ENCODE assay signal across 8 cellular contexts in genomic region chr1:19704247-19705113, GRCh38. TPM values are rescaled to one million over a fixed set of nuclear protein-coding genes. Genes with fewer than 3 reads are reported as not detected.
DNase-seq lines count a peak whose midpoint lies in the region; ATAC-seq, FAIRE-seq and TF ChIP-seq lines count a peak whose summit lies in the region.

No MANE protein-coding gene starts in this region.

- peak; percentile 82 for FAIRE-seq in G401.6 (lab: Jason Lieb, UNC)

- H3K27me3 ChIP-seq in body of pancreas: no peaks in the 10 kb centered on the region

- TF ChIP-seq CTCF in body of pancreas (IDR thresholded peaks at IDR 0.05): peak; percentile 69 to 94 (median 77)

- H3K4me3 ChIP-seq in body of pancreas: no peak overlapping the region
- H3K4me3 ChIP-seq in skeletal muscle cell (ENCODE audit: low read depth, low read length): peak overlapping the region; percentile 14

- peak; percentile 54 for DNase-seq in LHCN-M2 (ENCODE audit: low read depth)
- peak; percentile 16 for DNase-seq in T-helper 22 cell (ENCODE audit: low read depth)
- DNase-seq in body of pancreas: peak; percentile 61 to 73 (median 70)
- peak; percentile 60 for DNase-seq in iPS DF 4.7 (ENCODE audit: extremely low read depth, low spot score)
- DNase-seq in skeletal muscle cell (ENCODE audit: low read depth): peak; percentile 25

- H3K36me3 ChIP-seq in body of pancreas (replicated peaks in 1 of 2; ENCODE audit: insufficient read depth in 1 of 2, low read depth in 2 of 2): no peaks in the 10 kb centered on the region

- 17 to 33% methylated on average over 10 to 19 of the region's 19 CpGs for WGBS in body of pancreas, 2 donors

- intact Hi-C loops in body of pancreas (cut with DNase I): no loop called here

- TF ChIP-seq POLR2A in body of pancreas (IDR thresholded peaks at IDR 0.05): no peak

- H3K4me1 ChIP-seq in body of pancreas: peaks cover 11% of the 10 kb centered on the region

- peak; percentile 78 for ATAC-seq in body of pancreas
- ATAC-seq in HG03520 (IDR thresholded peaks at IDR 0.05; ENCODE audit: unreplicated experiment): no peak
- ATAC-seq in GM18517 (IDR thresholded peaks at IDR 0.05; ENCODE audit: unreplicated experiment): no peak

- no peaks in the 10 kb centered on the region for H3K9me3 ChIP-seq in body of pancreas

- no peak overlapping the region for H3K27ac ChIP-seq in body of pancreas

RNA-seq across cellular contexts. Expression of gene HTR6, which starts 39.8 kb away (rescaled TPM):
- not detected in 2 replicates for total RNA-seq in LHCN-M2 (2014; rRNA removed)
- not detected for polyA plus RNA-seq in LHCN-M2 (2012)
- total RNA-seq in body of pancreas: not detected

Comparison
In these comparisons a context has a peak if more than half of its experiments do, and no peak if none do; other contexts are left out.
1. DNase-seq: peak in every context shown above with its lines; median percentile 70 in body of pancreas; 60 in iPS DF 4.7; 54 in LHCN-M2; 25 in skeletal muscle cell; 16 in T-helper 22 cell.